In the genomic region with DNA sequence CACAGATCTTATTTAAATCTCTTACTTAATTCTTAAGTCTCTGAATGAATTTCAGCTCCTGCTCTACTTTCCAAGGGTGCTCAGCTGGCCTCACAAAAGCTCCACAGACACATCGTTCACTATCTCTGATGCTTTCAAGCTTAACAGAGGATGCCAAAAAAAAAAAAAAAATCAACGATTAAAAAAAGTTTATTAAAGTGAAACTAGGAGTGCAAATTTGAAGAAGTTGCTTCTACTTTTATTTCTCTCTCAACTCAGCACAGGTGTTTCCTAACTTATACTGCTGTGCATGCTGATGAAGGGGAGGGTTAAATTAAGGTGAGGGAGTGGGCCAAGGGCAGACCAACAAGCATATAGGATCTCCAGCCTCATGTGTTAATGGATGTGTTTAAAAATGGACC, we compare ENCODE assay signal across 9 cellular contexts.
DNase-seq lines count a peak whose midpoint lies in the region; ATAC-seq and TF ChIP-seq lines count a peak whose summit lies in the region.
"Had no signal": no experiment of that assay in that cellular context is flagged by ENCODE, and none has a peak within 500 bp of the region (broad histone marks: within the 10 kb centered on the region; RNA-seq: fewer than 3 reads in every experiment).

No MANE protein-coding gene starts in this region.

- no peaks in the 10 kb centered on the region for H3K36me3 ChIP-seq in upper lobe of left lung
- H3K36me3 ChIP-seq in neuronal stem cell (replicated peaks in 1 of 2; ENCODE audit: control insufficient read depth in 2 of 2, insufficient read depth in 2 of 2, low read length in 2 of 2), result no peaks in the 10 kb centered on the region

- TF ChIP-seq EP300 in upper lobe of left lung (IDR thresholded peaks at IDR 0.05), result no peak

- H3K4ac ChIP-seq in neuronal stem cell (ENCODE audit: low read length), result no peak overlapping the region

- no peaks in the 10 kb centered on the region for H3K9me3 ChIP-seq in upper lobe of left lung
- no peaks in the 10 kb centered on the region for H3K9me3 ChIP-seq in neuronal stem cell (replicated peaks in 1 of 2; ENCODE audit: control insufficient read depth in 2 of 2, insufficient read depth in 1 of 2, low read depth in 1 of 2, low read length in 2 of 2)

- WGBS in upper lobe of left lung, 2 donors, result 11 to 31% methylated on average over 2 of the region's 2 CpGs
- WGBS in neuronal stem cell (ENCODE audit: extremely low coverage in 2 of 2, insufficient read length in 2 of 2, insufficient replicate concordance in 1 of 2), 2 donors, result no CpG with 5 or more reads among the region's 2 CpGs

- CTCF ChIA-PET in WTC11 (lab: Charles Lee), result no interaction called here

- TF ChIP-seq CTCF in WTC11 (IDR thresholded peaks at IDR 0.05) (no peak), upper lobe of left lung (IDR thresholded peaks at IDR 0.05) (no peak)

- DNase-seq in NCI-H2107 treated with DMSO at 0.1 percent for 48 hours (lab: John Stamatoyannopoulos, UW; ENCODE audit: unreplicated experiment) (peak; percentile 82), NCI-H2107 (lab: John Stamatoyannopoulos, UW) (no peak), WTC11 (ENCODE audit: low spot score) (no peak), upper lobe of left lung (no peak), neuronal stem cell (ENCODE audit: low spot score) (no peak), NCI-H748 (lab: John Stamatoyannopoulos, UW; ENCODE audit: unreplicated experiment) (no peak)
- DNase-seq: CD4-positive, CD25-positive, alpha-beta regulatory T cell had no signal

- POLR2A ChIA-PET in WTC11 (lab: Charles Lee), result interaction anchor here (0.7 to 1.2 kb wide), 2 partner anchors 8 to 18 kb away, joined by 3 to 4 read pairs; no protein-coding TSS in a partner anchor

- H3K4me3 ChIP-seq in upper lobe of left lung, result peak overlapping the region in 3 of 4 donors; percentile 3 to 27 (median 20)
- H3K4me3 ChIP-seq in neuronal stem cell (ENCODE audit: low read length in 2 of 2), result no peak overlapping the region

- H2AFZ ChIP-seq in neuronal stem cell (ENCODE audit: low read length), result no peak overlapping the region

- H3K27me3 ChIP-seq in layer of hippocampus (ENCODE audit: control insufficient read depth, insufficient read depth, low read length), result no peaks in the 10 kb centered on the region
- no peaks in the 10 kb centered on the region for H3K27me3 ChIP-seq in upper lobe of left lung
- no peaks in the 10 kb centered on the region for H3K27me3 ChIP-seq in neuronal stem cell (ENCODE audit: control insufficient read depth in 3 of 3, insufficient read depth in 3 of 3, low read depth in 1 of 3, low read length in 3 of 3)

- H3K27ac Mint-ChIP-seq in WTC11, result 0 out of 2 replicates have a peak overlapping the region, but pooled peaks have one; percentile 10

- ATAC-seq in WTC11 (no peak), upper lobe of left lung (ENCODE audit: low FRiP score in 2 of 2) (no peak), HG03139 (IDR thresholded peaks at IDR 0.05; ENCODE audit: unreplicated experiment) (no peak)

- no peaks in the 10 kb centered on the region for H3K79me1 ChIP-seq in neuronal stem cell (ENCODE audit: low read depth, low read length)

- H4K8ac ChIP-seq in neuronal stem cell (ENCODE audit: low read depth, low read length), result no peak overlapping the region

- H3K4me1 Mint-ChIP-seq in WTC11, result peaks cover 28% of the 10 kb centered on the region

- H2BK15ac ChIP-seq in neuronal stem cell (ENCODE audit: low read length), result no peak overlapping the region

- no peak overlapping the region for H3K18ac ChIP-seq in neuronal stem cell (ENCODE audit: low read length)

- H4K91ac ChIP-seq in neuronal stem cell (ENCODE audit: low read depth, low read length, poor library complexity), result no peak overlapping the region

- H3K27ac ChIP-seq in layer of hippocampus (ENCODE audit: low read depth, low read length) (peak overlapping the region; percentile 96), upper lobe of left lung (peak overlapping the region; percentile 77 to 84 (median 80)), neuronal stem cell (replicated peaks; ENCODE audit: low read length) (no peak overlapping the region)

- H3K9me3 Mint-ChIP-seq in WTC11, result no peaks in the 10 kb centered on the region
- H3K9me3 Mint-ChIP-seq: CD4-positive, CD25-positive, alpha-beta regulatory T cell had no signal

- no peaks in the 10 kb centered on the region for H3K36me3 Mint-ChIP-seq in WTC11
- H3K36me3 Mint-ChIP-seq: CD4-positive, CD25-positive, alpha-beta regulatory T cell had no signal

- H3K4me3 Mint-ChIP-seq in WTC11, result no peak overlapping the region
- H3K4me3 Mint-ChIP-seq: CD4-positive, CD25-positive, alpha-beta regulatory T cell had no signal

- peaks cover 13 to 60% (median 32%) of the 10 kb centered on the region in 4 donors for H3K4me1 ChIP-seq in upper lobe of left lung
- H3K4me1 ChIP-seq in neuronal stem cell (ENCODE audit: control insufficient read depth in 2 of 2, insufficient read depth in 1 of 2, low read depth in 1 of 2, low read length in 2 of 2), result peaks cover 4 to 29% of the 10 kb centered on the region in 2 donors

- no peak overlapping the region for H3K9ac ChIP-seq in neuronal stem cell (ENCODE audit: low read depth, low read length, poor library complexity)

- no peak overlapping the region for H3K14ac ChIP-seq in neuronal stem cell (ENCODE audit: low read length)

- no peak overlapping the region for H2BK12ac ChIP-seq in neuronal stem cell (ENCODE audit: low read length)

- H3K4me2 ChIP-seq in neuronal stem cell (ENCODE audit: insufficient read depth, low read length, poor library complexity, severe bottlenecking), result no peak overlapping the region

- no peaks in the 10 kb centered on the region for H3K27me3 Mint-ChIP-seq in WTC11 (ENCODE audit: low read depth)

- H3K23ac ChIP-seq in neuronal stem cell (ENCODE audit: low read depth, low read length, poor library complexity), result no peak overlapping the region

- no peak overlapping the region for H2AK5ac ChIP-seq in neuronal stem cell (ENCODE audit: low read depth, low read length)

- H2BK120ac ChIP-seq in neuronal stem cell (ENCODE audit: low read depth, low read length), result no peak overlapping the region

- no peak overlapping the region for H2BK5ac ChIP-seq in neuronal stem cell (ENCODE audit: low read length)

- no peak for TF ChIP-seq POLR2A in upper lobe of left lung (IDR thresholded peaks at IDR 0.05)

TF ChIP-seq in WTC11, 78 proteins besides CTCF, POLR2A, EP300 and RAD21:
- no peak for TF ChIP-seq FOXK1 (CRISPR knock-in tag; IDR thresholded peaks at IDR 0.05)
- TF ChIP-seq ZNF263 (CRISPR knock-in tag; IDR thresholded peaks at IDR 0.05; ENCODE audit: low read depth), result no peak
- TF ChIP-seq EMX1 (CRISPR knock-in tag; IDR thresholded peaks at IDR 0.05), result no peak
TF ChIP-seq in WTC11: peak in this region for 0.

Comparison
In these comparisons a context has a peak if more than half of its experiments do, and no peak if none do; other contexts are left out.
1. H3K4me3 ChIP-seq: peak in upper lobe of left lung (3 of 4); none in neuronal stem cell (0 of 2).